26 cellular contexts compared by ENCODE assay signal in genomic region chr1:156014829-156015228, GRCh38. TPM values are rescaled to one million over a fixed set of nuclear protein-coding genes. Genes with fewer than 3 reads are reported as not detected.
"Had no signal": no experiment of that assay in that cellular context is flagged by ENCODE, and none has a peak within 500 bp of the region (broad histone marks: within the 10 kb centered on the region; RNA-seq: fewer than 3 reads in every experiment).

No MANE protein-coding gene starts in this region.

- H3K36me3 ChIP-seq: breast epithelium, ovary had no signal

- H3K27me3 ChIP-seq: breast epithelium, ovary, thyroid gland had no signal

- H3K27ac Mint-ChIP-seq: activated CD4-positive, alpha-beta T cell treated with anti-CD3 and anti-CD28 coated beads, Interleukin-2, amount 10 ng/mL, durations not matched to agents 24 days and 14 days; activated CD8-positive, alpha-beta T cell treated with anti-CD3 and anti-CD28 coated beads, Interleukin-2, amount 10 ng/mL, durations not matched to agents 7 days and 5 days; activated naive CD8-positive, alpha-beta T cell treated with anti-CD3 and anti-CD28 coated beads for 36 hours; T-helper 17 cell had no signal

- H3K27ac ChIP-seq: breast epithelium, coronary artery, ovary, prostate gland, thyroid gland had no signal

- ATAC-seq: activated CD8-positive, alpha-beta T cell treated with anti-CD3 and anti-CD28 coated beads, Interleukin-2, amount 10 ng/mL, durations not matched to agents 7 days and 5 days; left lobe of liver; naive thymus-derived CD8-positive, alpha-beta T cell; T-helper 17 cell had no signal

- DNase-seq: activated CD4-positive, alpha-beta T cell treated with anti-CD3 and anti-CD28 coated beads, Interleukin-2, amount 10 ng/mL, durations not matched to agents 24 days and 14 days; activated CD8-positive, alpha-beta T cell treated with anti-CD3 and anti-CD28 coated beads, Interleukin-2, amount 10 ng/mL, durations not matched to agents 7 days and 5 days; activated naive CD4-positive, alpha-beta T cell treated with Interleukin-2 at 50 U/mL for 16 hours; activated naive CD8-positive, alpha-beta T cell treated with anti-CD3 and anti-CD28 coated beads for 36 hours; activated T-cell treated with anti-CD3 and anti-CD28 coated beads, Interleukin-2, amount 50 U/mL, for 1 hour; amniotic stem cell; cerebellar nuclear complex; erythroblast; foreskin fibroblast; immature natural killer cell; naive thymus-derived CD8-positive, alpha-beta T cell; ovary; stimulated activated CD4-positive, alpha-beta T cell treated with anti-CD3 and anti-CD28 coated beads, Interleukin-4, amount 100 ng/mL, for 24 hours; stimulated activated naive CD4-positive, alpha-beta T cell treated with Interleukin-2 at 50 U/mL for 16 hours; substantia nigra; SW 1271; T-helper 17 cell; thyroid gland had no signal

- H3K27me3 Mint-ChIP-seq: activated CD4-positive, alpha-beta T cell treated with anti-CD3 and anti-CD28 coated beads, Interleukin-2, amount 10 ng/mL, durations not matched to agents 24 days and 14 days; activated naive CD8-positive, alpha-beta T cell treated with anti-CD3 and anti-CD28 coated beads for 36 hours; naive thymus-derived CD8-positive, alpha-beta T cell; T-helper 17 cell had no signal

- H3K9me3 ChIP-seq: breast epithelium, ovary, prostate gland, thyroid gland had no signal

- H3K9me3 Mint-ChIP-seq: activated CD4-positive, alpha-beta T cell treated with anti-CD3 and anti-CD28 coated beads, Interleukin-2, amount 10 ng/mL, durations not matched to agents 24 days and 14 days; activated naive CD8-positive, alpha-beta T cell treated with anti-CD3 and anti-CD28 coated beads for 36 hours; immature natural killer cell; naive thymus-derived CD8-positive, alpha-beta T cell had no signal

- FAIRE-seq: endometrium had no signal

- H3K4me3 Mint-ChIP-seq: activated CD4-positive, alpha-beta T cell treated with anti-CD3 and anti-CD28 coated beads, Interleukin-2, amount 10 ng/mL, durations not matched to agents 24 days and 14 days; activated CD8-positive, alpha-beta T cell treated with anti-CD3 and anti-CD28 coated beads, Interleukin-2, amount 10 ng/mL, durations not matched to agents 7 days and 5 days; activated naive CD8-positive, alpha-beta T cell treated with anti-CD3 and anti-CD28 coated beads for 36 hours; immature natural killer cell; naive thymus-derived CD8-positive, alpha-beta T cell; T-helper 17 cell had no signal

- H3K4me1 ChIP-seq: breast epithelium had no signal

- H3K4me3 ChIP-seq: breast epithelium, coronary artery, lung, ovary, prostate gland, thyroid gland had no signal

RNA-seq across cellular contexts. Expression of gene RAB25, which starts 46.1 kb away (rescaled TPM):
- total RNA-seq: activated CD4-positive, alpha-beta T cell treated with anti-CD3 and anti-CD28 coated beads, Interleukin-2, amount 10 ng/mL, durations not matched to agents 24 days and 14 days; fibroblast of lung; glomerular endothelial cell had no signal
- polyA plus RNA-seq: fibroblast of lung, immature natural killer cell had no signal
